Comparison of ENCODE assay signal across 15 cellular contexts in the genomic region with DNA sequence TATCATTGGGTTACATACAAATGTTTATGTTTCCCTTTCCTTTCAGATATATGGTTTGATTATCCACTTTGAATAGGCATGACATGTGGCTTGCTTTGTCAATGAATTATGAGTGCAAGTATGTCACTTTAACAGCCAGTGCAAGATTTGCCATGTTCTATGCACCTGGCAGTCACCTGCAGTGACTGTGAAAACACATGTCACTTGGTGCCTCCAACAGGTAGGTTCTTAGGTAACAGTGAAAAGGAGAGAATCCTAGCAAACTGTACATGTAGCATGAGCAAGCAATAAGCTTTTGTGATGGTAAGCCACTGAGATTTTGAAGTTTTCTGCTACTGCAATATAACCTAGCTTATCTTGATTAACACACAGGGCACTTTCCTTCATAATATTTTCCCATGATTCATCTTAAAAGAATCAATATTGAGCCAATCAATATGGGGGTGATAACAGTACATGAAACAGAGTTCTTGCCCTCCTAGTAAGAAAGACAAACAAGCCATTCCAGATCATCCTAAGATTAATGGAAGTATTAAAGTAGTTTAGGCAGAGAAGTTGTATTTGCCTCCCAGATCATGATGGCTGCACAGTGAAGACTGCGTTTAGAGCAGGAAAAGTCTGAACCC. TPM values are rescaled to one million over a fixed set of nuclear protein-coding genes. Genes with fewer than 3 reads are reported as not detected.
A peak's percentile ranks its signal among the peaks of the same experiment; 100 is the strongest.
DNase-seq lines count a peak whose midpoint lies in the region; ATAC-seq and TF ChIP-seq lines count a peak whose summit lies in the region.
"Had no signal": no experiment of that assay in that cellular context is flagged by ENCODE, and none has a peak within 500 bp of the region (broad histone marks: within the 10 kb centered on the region; RNA-seq: fewer than 3 reads in every experiment).

No MANE protein-coding gene starts in this region.

- no peak overlapping the region for H3K4me3 ChIP-seq in SK-N-SH (ENCODE audit: low read depth in 2 of 2, low read length in 1 of 2)
- no peak overlapping the region for H3K4me3 ChIP-seq in IMR-90 (ENCODE audit: insufficient read depth, low read depth, low read length)
- H3K4me3 ChIP-seq: GM12878, HAP-1, SJCRH30 had no signal

- H3K9ac ChIP-seq in SK-N-SH (no peak overlapping the region), IMR-90 (ENCODE audit: low read depth, low read length) (no peak overlapping the region)

- no peak overlapping the region for H3K23ac ChIP-seq in IMR-90 (ENCODE audit: low read depth, low read length)

- TF ChIP-seq RAD21 in SK-N-SH (IDR thresholded peaks at IDR 0.05; ENCODE audit: low read length) (no peak), IMR-90 (IDR thresholded peaks at IDR 0.05; ENCODE audit: low read length) (no peak)

- dilution Hi-C loops in IMR-90 (cut with HindIII; ENCODE audit: low sequenced_read_pairs, unreplicated experiment) = no loop called here

- H3K14ac ChIP-seq in IMR-90 (replicated peaks; ENCODE audit: low read depth, low read length) = peak overlapping the region; percentile 48; the same call in 1 of the 2 replicates

- ATAC-seq in SK-N-SH treated with all-trans-retinoic acid at 6 μM for 48 hours (no peak), IMR-90 (ENCODE audit: low read depth) (no peak)
- ATAC-seq: GM12878 had no signal

- H2BK20ac ChIP-seq in IMR-90 (ENCODE audit: low read depth, low read length) = peak overlapping the region; percentile 20

- CTCF ChIA-PET in SK-N-SH (lab: Yijun Ruan, JAX) (interaction anchor here (0.5 to 1.1 kb wide), 4 partner anchors 12 to 1252 kb away, joined by 3 read pairs; no protein-coding TSS in a partner anchor), IMR-90 (lab: Yijun Ruan, JAX) (interaction anchor here (1.1 kb wide), 1 partner anchor 9 kb away, joined by 3 read pairs; no protein-coding TSS in a partner anchor)

- H4K91ac ChIP-seq in IMR-90 (ENCODE audit: insufficient read depth, low read depth, low read length) = no peak overlapping the region

- H3K4me2 ChIP-seq in SK-N-SH (0 out of 2 replicates have a peak overlapping the region, but pooled peaks have one; percentile 5), IMR-90 (ENCODE audit: low read depth, low read length) (no peak overlapping the region)

- peaks cover 2% of the 10 kb centered on the region; the same call in 1 of the 2 replicates for H3K9me1 ChIP-seq in IMR-90 (ENCODE audit: insufficient read depth, low read length)

- H2AFZ ChIP-seq in SK-N-SH (ENCODE audit: low read depth) (no peak overlapping the region), IMR-90 (replicated peaks; ENCODE audit: low read length, poor library complexity) (no peak overlapping the region)

- peaks cover 5 to 7% of the 10 kb centered on the region in 2 experiments; a peak in 3 of 4 replicates for H3K79me1 ChIP-seq in IMR-90 (ENCODE audit: low read depth in 1 of 2, low read length in 2 of 2)

- POLR2A ChIA-PET in SK-N-SH (lab: Yijun Ruan, JAX) = no interaction called here
- POLR2A ChIA-PET in IMR-90 (lab: Charles Lee; ENCODE audit: unreplicated experiment) = no interaction called here

- H3K9me3 ChIP-seq in SK-N-SH (no peaks in the 10 kb centered on the region), IMR-90 (ENCODE audit: control insufficient read depth, insufficient read depth, low read length) (no peaks in the 10 kb centered on the region)
- H3K9me3 ChIP-seq: BE2C, HAP-1, SJCRH30 had no signal

- peak overlapping the region in 1 of 2 experiments; percentile 48; a peak in 2 of 4 replicates for H3K27ac ChIP-seq in SK-N-SH (ENCODE audit: low read depth in 2 of 2, low read length in 1 of 2)
- H3K27ac ChIP-seq in IMR-90 (ENCODE audit: insufficient read depth, low read length) = no peak overlapping the region
- H3K27ac ChIP-seq in epithelial cell of prostate = peak overlapping the region; percentile 18
- H3K27ac ChIP-seq: SJCRH30 had no signal

- H2BK5ac ChIP-seq in IMR-90 (ENCODE audit: low read depth, low read length, poor library complexity, severe bottlenecking) = no peak overlapping the region

- DNase-seq in SK-N-SH (no peak), IMR-90 (no peak), epithelial cell of prostate (ENCODE audit: low read depth, low spot score) (no peak), nucleus accumbens (lab: John Stamatoyannopoulos, UW) (no peak), RKO (ENCODE audit: low spot score) (no peak)
- DNase-seq in stimulated activated CD4-positive, alpha-beta T cell treated with anti-CD3 and anti-CD28 coated beads, Interleukin-4, amount 100 ng/mL, for 4 hours = no peak
- DNase-seq: BE2C; CD4-positive, alpha-beta memory T cell; NCI-H1436; NCI-H2081 treated with DMSO at 0.1 percent for 48 hours; RPMI8226; SJCRH30 had no signal

- TF ChIP-seq CTCF in SK-N-SH (IDR thresholded peaks at IDR 0.05) = no peak
- no peak for TF ChIP-seq CTCF in IMR-90 (conservative IDR thresholded peaks at IDR 0.05; ENCODE audit: low read depth, low read length)

- no peak overlapping the region for H3K18ac ChIP-seq in IMR-90 (ENCODE audit: low read depth, low read length)

- H2AK9ac ChIP-seq in IMR-90 (replicated peaks; ENCODE audit: low read depth, low read length, poor library complexity) = no peak overlapping the region

- no peaks in the 10 kb centered on the region for H3K9me2 ChIP-seq in SK-N-SH

- no TSS peak for BruUV-seq in IMR-90 (replicated peaks; lab: Mats Ljungman, UMichigan)

- H4K20me1 ChIP-seq in SK-N-SH (ENCODE audit: insufficient read depth) = no peaks in the 10 kb centered on the region
- no peaks in the 10 kb centered on the region for H4K20me1 ChIP-seq in IMR-90 (ENCODE audit: insufficient read depth, low read length)

- no peak overlapping the region for H3K56ac ChIP-seq in IMR-90 (ENCODE audit: extremely low read depth, insufficient read depth, low read length)

- H3K36me3 ChIP-seq in SK-N-SH (replicated peaks in 1 of 2; ENCODE audit: control insufficient read depth in 1 of 2, insufficient read depth in 2 of 2, low read length in 1 of 2) (no peaks in the 10 kb centered on the region), IMR-90 (ENCODE audit: control insufficient read depth, insufficient read depth, low read length) (no peaks in the 10 kb centered on the region)
- H3K36me3 ChIP-seq: BE2C, HAP-1, SJCRH30 had no signal

- H3K4me1 ChIP-seq in SK-N-SH (ENCODE audit: control insufficient read depth in 1 of 2, insufficient read depth in 2 of 2, low read depth in 1 of 2, low read length in 1 of 2) = peaks cover 0 to 34% of the 10 kb centered on the region in 2 experiments
- H3K4me1 ChIP-seq in IMR-90 (ENCODE audit: control insufficient read depth, insufficient read depth, low read length) = peaks cover 5% of the 10 kb centered on the region; the same call in 1 of the 2 replicates
- H3K4me1 ChIP-seq: BE2C, HAP-1, SJCRH30 had no signal

- H2BK15ac ChIP-seq in IMR-90 (ENCODE audit: low read depth, low read length) = no peak overlapping the region

- intact Hi-C loops in IMR-90 (cut with micrococcal nuclease) = no loop called here

- H2AK5ac ChIP-seq in IMR-90 (ENCODE audit: low read depth, low read length) = 0 out of 2 replicates have a peak overlapping the region, but pooled peaks have one; percentile 49

- no peak overlapping the region for H2BK120ac ChIP-seq in IMR-90 (ENCODE audit: low read depth, low read length)

- H4K8ac ChIP-seq in IMR-90 (ENCODE audit: low read depth in 2 of 2, low read length in 2 of 2) = no peak overlapping the region

- H4K5ac ChIP-seq in IMR-90 (ENCODE audit: low read depth, low read length) = no peak overlapping the region

- H3K27me3 ChIP-seq in SK-N-SH (ENCODE audit: insufficient read depth) = no peaks in the 10 kb centered on the region
- H3K27me3 ChIP-seq in IMR-90 (ENCODE audit: control insufficient read depth, insufficient read depth, low read length) = no peaks in the 10 kb centered on the region
- H3K27me3 ChIP-seq: BE2C, SJCRH30 had no signal

- H3K79me2 ChIP-seq in SK-N-SH (ENCODE audit: insufficient read depth) = no peaks in the 10 kb centered on the region

- in situ Hi-C loops in IMR-90 (cut with MboI; ENCODE audit: low sequenced_read_pairs) = no loop called here

- WGBS in SK-N-SH (ENCODE audit: low lambda C conversion rate) = 88% methylated on average over 1 of the region's 1 CpG
- WGBS in IMR-90 (ENCODE audit: extremely low coverage in 2 of 2, insufficient read length in 1 of 2), 2 experiments = no CpG with 5 or more reads among the region's 1 CpG

- H3F3A ChIP-seq in SK-N-SH (replicated peaks; ENCODE audit: insufficient read depth) = peaks cover 34% of the 10 kb centered on the region

- no peak for TF ChIP-seq POLR2A in IMR-90 (IDR thresholded peaks at IDR 0.05; ENCODE audit: low read depth, low read length)

- TF ChIP-seq EP300 in SK-N-SH (IDR thresholded peaks at IDR 0.05; ENCODE audit: borderline replicate concordance in 1 of 2, low read depth in 1 of 2, low read length in 1 of 2) = no peak

- no peak overlapping the region for H3K4ac ChIP-seq in IMR-90 (ENCODE audit: low read depth, low read length)

TF ChIP-seq in SK-N-SH, 30 proteins besides CTCF, POLR2A, EP300 and RAD21 (continues in another document):
- no peak for TF ChIP-seq RXRA (IDR thresholded peaks at IDR 0.05; ENCODE audit: borderline replicate concordance, low read depth)

TF ChIP-seq in SK-N-SH treated with all-trans-retinoic acid at 6 μM for 48 hours, 23 proteins besides CTCF, POLR2A, EP300 and RAD21 (continues in another document):
- TF ChIP-seq ZNF565 (CRISPR knock-in tag; conservative IDR thresholded peaks at IDR 0.05; ENCODE audit: low read depth) (no peak), ISL1 (CRISPR knock-in tag; IDR thresholded peaks at IDR 0.05) (no peak), ZFP30 (CRISPR knock-in tag; IDR thresholded peaks at IDR 0.05) (no peak)

TF ChIP-seq in IMR-90, 13 proteins besides CTCF, POLR2A, EP300 and RAD21 (continues in another document):
- TF ChIP-seq RFX5 (IDR thresholded peaks at IDR 0.05; ENCODE audit: low read depth, low read length) (no peak), FOS (IDR thresholded peaks at IDR 0.05; ENCODE audit: low read depth, low read length) (no peak), MAZ (IDR thresholded peaks at IDR 0.05; ENCODE audit: borderline replicate concordance, low read depth, low read length) (no peak)

RNA-seq across cellular contexts. Expression of gene RALA, which starts 7.9 kb away (rescaled TPM):
- polyA plus RNA-seq in SK-N-SH (2012; rRNA removed) (29.0 and 37.4 TPM in 2 replicates), IMR-90 (2012; rRNA removed) (20.5 and 21.1 TPM in 2 replicates)
- 44.9 and 56.9 TPM in 2 replicates for polyA plus RNA-seq in SK-N-SH (2012; cell fraction: cytosol; rRNA removed)
- 10.1 and 17.6 TPM in 2 replicates for polyA plus RNA-seq in SK-N-SH (2012; cell fraction: nucleus; rRNA removed)
- total RNA-seq in IMR-90 (2012; rRNA removed) = 7.7 and 15.8 TPM in 2 replicates
- 4.4 and 6.5 TPM in 2 replicates for polyA plus RNA-seq in IMR-90 (2012; cell fraction: cytosol; rRNA removed)
- 3.3 and 9.8 TPM in 2 replicates for polyA plus RNA-seq in IMR-90 (2012; cell fraction: nucleus; rRNA removed; ENCODE audit: low replicate concordance)

RNA-seq across cellular contexts. Expression of gene YAE1, which starts 49.3 kb away (rescaled TPM):
- polyA plus RNA-seq in SK-N-SH (2012; rRNA removed) (30.7 and 39.8 TPM in 2 replicates), IMR-90 (2012; rRNA removed) (23.9 and 28.6 TPM in 2 replicates)
- polyA plus RNA-seq in SK-N-SH (2012; cell fraction: cytosol; rRNA removed) = 42.8 and 60.8 TPM in 2 replicates
- polyA plus RNA-seq in SK-N-SH (2012; cell fraction: nucleus; rRNA removed) = 21.6 and 31.7 TPM in 2 replicates
- 36.7 and 37.8 TPM in 2 replicates for total RNA-seq in IMR-90 (2012; rRNA removed)
- polyA plus RNA-seq in IMR-90 (2012; cell fraction: cytosol; rRNA removed) = 4.0 and 8.9 TPM in 2 replicates
- 2.0 and 15.9 TPM in 2 replicates for polyA plus RNA-seq in IMR-90 (2012; cell fraction: nucleus; rRNA removed; ENCODE audit: low replicate concordance)
